In the genomic region with DNA sequence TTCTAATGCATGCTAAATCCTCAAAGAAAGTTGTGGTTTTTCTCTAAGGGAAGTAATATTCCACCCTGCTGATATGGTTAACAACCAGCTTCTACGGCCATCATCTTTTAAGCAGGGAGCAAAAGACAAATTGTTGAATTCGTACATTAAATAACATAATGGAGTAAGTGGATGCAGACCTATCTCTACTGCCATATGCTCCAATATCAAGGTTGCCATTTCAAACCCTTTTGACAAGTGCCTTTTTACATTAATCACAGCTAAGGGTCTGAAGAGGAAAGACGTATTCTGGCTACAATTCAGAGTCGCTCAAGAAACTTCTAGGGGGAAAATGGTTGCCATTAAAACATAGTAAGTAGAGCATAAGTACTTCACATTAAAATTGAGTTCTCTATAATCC, we compare ENCODE assay signal across 16 cellular contexts.
"Had no signal": no experiment of that assay in that cellular context is flagged by ENCODE, and none has a peak within 500 bp of the region (broad histone marks: within the 10 kb centered on the region; RNA-seq: fewer than 3 reads in every experiment).

No MANE protein-coding gene starts in this region.

- H3K36me3 ChIP-seq: ascending aorta, gastrocnemius medialis, tibial artery, uterus, WERI-Rb-1 had no signal

- DNase-seq: activated CD4-positive, alpha-beta memory T cell treated with anti-CD3 and anti-CD28 coated beads, Interleukin-2, amount 10 ng/mL, durations not matched to agents 7 days and 5 days; activated CD4-positive, alpha-beta T cell treated with anti-CD3 and anti-CD28 coated beads for 4 hours; activated naive CD4-positive, alpha-beta T cell treated with anti-CD3 and anti-CD28 coated beads, Interleukin-2, amount 10 ng/mL, durations not matched to agents 7 days and 5 days; activated T-cell treated with anti-CD3 and anti-CD28 coated beads, Interleukin-2, amount 50 U/mL, for 24 hours; effector memory CD8-positive, alpha-beta T cell; gastrocnemius medialis; left colon; naive thymus-derived CD4-positive, alpha-beta T cell; stimulated activated CD4-positive, alpha-beta T cell treated with anti-CD3 and anti-CD28 coated beads, Interleukin-12 subunit alpha, Interleukin-12 subunit beta, amount 100 ng/mL, for 4 hours; stimulated activated CD4-positive, alpha-beta T cell treated with anti-CD3 and anti-CD28 coated beads, Interleukin-2, amount 100 ng/mL, for 24 hours; tibial artery; uterus; WERI-Rb-1 had no signal

- H3K9me3 ChIP-seq: ascending aorta, gastrocnemius medialis, tibial artery, uterus had no signal

- H3K9ac ChIP-seq: parathyroid adenoma had no signal

- ATAC-seq: effector memory CD8-positive, alpha-beta T cell; naive thymus-derived CD4-positive, alpha-beta T cell; stimulated activated effector memory CD8-positive, alpha-beta T cell treated with anti-CD3 and anti-CD28 coated beads, Interleukin-12 subunit alpha, Interleukin-12 subunit beta, amount 100 ng/mL, for 72 hours had no signal

- H3K4me1 ChIP-seq: ascending aorta, gastrocnemius medialis, parathyroid adenoma, uterus had no signal

- H3K27ac ChIP-seq: gastrocnemius medialis, parathyroid adenoma, tibial artery, WERI-Rb-1 had no signal

- H3K4me3 ChIP-seq: ascending aorta, gastrocnemius medialis, tibial artery, uterus had no signal

- H3K27me3 ChIP-seq: ascending aorta, gastrocnemius medialis, tibial artery, uterus had no signal

- H2AFZ ChIP-seq: parathyroid adenoma had no signal
